Comparison of ENCODE assay signal across 16 cellular contexts in the genomic region with DNA sequence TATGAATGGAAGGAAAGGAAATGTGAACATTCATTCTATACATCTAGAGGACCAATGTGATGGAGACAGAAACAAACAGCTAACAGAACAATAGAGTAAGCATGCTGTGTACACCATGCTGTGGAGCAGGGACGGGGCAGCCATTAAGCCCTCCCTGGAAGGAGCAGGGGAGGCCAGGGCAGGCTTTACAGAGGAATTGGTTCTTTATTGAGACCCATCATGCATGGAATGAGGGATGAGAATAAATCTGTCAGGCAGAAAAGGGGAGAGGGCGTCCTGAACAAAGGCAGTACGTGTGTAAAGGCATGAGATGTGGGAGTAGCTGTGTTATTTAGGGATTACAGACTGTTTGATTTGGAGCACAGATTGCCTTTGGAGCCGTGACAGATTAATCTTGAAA. TPM values are rescaled to one million over a fixed set of nuclear protein-coding genes. Genes with fewer than 3 reads are reported as not detected.
DNase-seq lines count a peak whose midpoint lies in the region; ATAC-seq, FAIRE-seq and TF ChIP-seq lines count a peak whose summit lies in the region.
"Had no signal": no experiment of that assay in that cellular context is flagged by ENCODE, and none has a peak within 500 bp of the region (broad histone marks: within the 10 kb centered on the region; RNA-seq: fewer than 3 reads in every experiment).

No MANE protein-coding gene starts in this region.

- H3K14ac ChIP-seq in IMR-90 (replicated peaks; ENCODE audit: low read depth, low read length), result 0 out of 2 replicates have a peak overlapping the region, but pooled peaks have one; percentile 50

- no peak overlapping the region for H3K4ac ChIP-seq in IMR-90 (ENCODE audit: low read depth, low read length)

- H3K27me3 ChIP-seq in IMR-90 (ENCODE audit: control insufficient read depth, insufficient read depth, low read length) (no peaks in the 10 kb centered on the region), ectodermal cell (ENCODE audit: control insufficient read depth, insufficient read depth, low read length, poor library complexity, severe bottlenecking) (no peaks in the 10 kb centered on the region), thoracic aorta (replicated peaks; ENCODE audit: insufficient read depth) (no peaks in the 10 kb centered on the region), pancreas (no peaks in the 10 kb centered on the region)
- H3K27me3 ChIP-seq: BLaER1 treated with 17β-estradiol and CSF1 and Interleukin-3, amounts not matched to agents 10 nM and 100 nM had no signal

- H3K9me3 ChIP-seq in IMR-90 (ENCODE audit: control insufficient read depth, insufficient read depth, low read length), result no peaks in the 10 kb centered on the region
- H3K9me3 ChIP-seq in ectodermal cell (ENCODE audit: control insufficient read depth, low read length), result no peaks in the 10 kb centered on the region
- H3K9me3 ChIP-seq in thoracic aorta, result no peaks in the 10 kb centered on the region
- H3K9me3 ChIP-seq in pancreas, result no peaks in the 10 kb centered on the region

- no peak overlapping the region for H4K91ac ChIP-seq in IMR-90 (ENCODE audit: insufficient read depth, low read depth, low read length)

- H3K18ac ChIP-seq in IMR-90 (ENCODE audit: low read depth, low read length), result no peak overlapping the region; the same call in 1 of the 2 replicates

- no peak for DNase-seq in IMR-90
- DNase-seq in thoracic aorta (ENCODE audit: low spot score), result no peak
- DNase-seq in retina, result no peak
- no peak for DNase-seq in pancreas
- DNase-seq: DMS 273 treated with DMSO at 0.1 percent for 48 hours, Karpas-422, NCI-H1417, NCI-H1930, NCI-H2171 treated with DMSO at 0.1 percent for 48 hours, NCI-H510A treated with DMSO at 0.1 percent for 48 hours had no signal

- ATAC-seq in GM18505 (IDR thresholded peaks at IDR 0.05; ENCODE audit: unreplicated experiment), result no peak
- no peak for ATAC-seq in IMR-90 (ENCODE audit: low read depth)
- no peak for ATAC-seq in thoracic aorta (ENCODE audit: insufficient number of reproducible peaks, low FRiP score, low read depth)
- no peak for ATAC-seq in GM18520 (IDR thresholded peaks at IDR 0.05; ENCODE audit: unreplicated experiment)
- no peak for ATAC-seq in pancreas

- no peak overlapping the region for H2AFZ ChIP-seq in IMR-90 (replicated peaks; ENCODE audit: low read length, poor library complexity)

- peaks cover 22% of the 10 kb centered on the region for H3K4me1 ChIP-seq in IMR-90 (ENCODE audit: control insufficient read depth, insufficient read depth, low read length)
- peaks cover 13% of the 10 kb centered on the region for H3K4me1 ChIP-seq in ectodermal cell (ENCODE audit: control insufficient read depth, insufficient read depth, low read length)
- peaks cover 38 to 68% of the 10 kb centered on the region in 2 donors for H3K4me1 ChIP-seq in thoracic aorta (ENCODE audit: control insufficient read depth in 1 of 2, low read depth in 2 of 2)
- H3K4me1 ChIP-seq in pancreas, result peaks cover 0 to 4% (median 0%) of the 10 kb centered on the region in 3 donors

- H3K56ac ChIP-seq in IMR-90 (ENCODE audit: extremely low read depth, insufficient read depth, low read length), result no peak overlapping the region

- peaks cover 18% of the 10 kb centered on the region for H3K9me1 ChIP-seq in IMR-90 (ENCODE audit: insufficient read depth, low read length)

- no peak overlapping the region for H3K4me2 ChIP-seq in IMR-90 (ENCODE audit: low read depth, low read length)
- H3K4me2 ChIP-seq: BLaER1 treated with 17β-estradiol and CSF1 and Interleukin-3, amounts not matched to agents 10 nM and 100 nM had no signal

- CTCF ChIA-PET in IMR-90 (lab: Yijun Ruan, JAX), result no interaction called here

- H3K23ac ChIP-seq in IMR-90 (ENCODE audit: low read depth, low read length), result peak overlapping the region; percentile 51; the same call in 1 of the 2 replicates

- H3K27ac ChIP-seq in IMR-90 (ENCODE audit: insufficient read depth, low read length) (no peak overlapping the region), ectodermal cell (ENCODE audit: insufficient read depth, low read depth, low read length, poor library complexity, severe bottlenecking) (peak overlapping the region; percentile 8), thoracic aorta (peak overlapping the region; percentile 65 to 75), pancreas (no peak overlapping the region)
- H3K27ac ChIP-seq: BLaER1 treated with 17β-estradiol and CSF1 and Interleukin-3, amounts not matched to agents 10 nM and 100 nM; RWPE1 had no signal

- H4K5ac ChIP-seq in IMR-90 (ENCODE audit: low read depth, low read length), result peak overlapping the region; percentile 67; the same call in 1 of the 2 replicates

- WGBS in IMR-90 (ENCODE audit: extremely low coverage in 2 of 2, insufficient read length in 1 of 2), 2 experiments, result 73% methylated on average over 3 of the region's 4 CpGs; no CpG with 5 or more reads in 1 of the 2 experiments
- WGBS in ectodermal cell, 2 experiments, result 38 to 40% methylated on average over 4 of the region's 4 CpGs
- 61 to 62% methylated on average over 4 of the region's 4 CpGs for WGBS in pancreas, 2 donors

- POLR2A ChIA-PET in IMR-90 (lab: Charles Lee; ENCODE audit: unreplicated experiment), result interaction anchor here (0.6 kb wide), 1 partner anchor 34 kb away, joined by 11 read pairs; no protein-coding TSS in a partner anchor

- H2AK5ac ChIP-seq in IMR-90 (ENCODE audit: low read depth, low read length), result no peak overlapping the region

- H3K4me3 ChIP-seq in IMR-90 (ENCODE audit: insufficient read depth, low read depth, low read length) (no peak overlapping the region), ectodermal cell (ENCODE audit: insufficient read depth, low read depth, low read length) (no peak overlapping the region), thoracic aorta (peak overlapping the region; percentile 19), pancreas (no peak overlapping the region)
- H3K4me3 ChIP-seq: BLaER1 treated with 17β-estradiol and CSF1 and Interleukin-3, amounts not matched to agents 10 nM and 100 nM had no signal

- TF ChIP-seq CTCF in IMR-90 (conservative IDR thresholded peaks at IDR 0.05; ENCODE audit: low read depth, low read length) (no peak), thoracic aorta (IDR thresholded peaks at IDR 0.05) (no peak), pancreas (IDR thresholded peaks at IDR 0.05) (no peak)

- peaks cover 33% of the 10 kb centered on the region for H4K20me1 ChIP-seq in IMR-90 (ENCODE audit: insufficient read depth, low read length)

- H3K79me1 ChIP-seq in IMR-90 (ENCODE audit: low read depth in 1 of 2, low read length in 2 of 2), result peaks cover 39 to 83% of the 10 kb centered on the region in 2 experiments

- H2BK15ac ChIP-seq in IMR-90 (ENCODE audit: low read depth, low read length), result no peak overlapping the region

- peak; percentile 38 for TF ChIP-seq POLR2A in GM18505 (IDR thresholded peaks at IDR 0.05; ENCODE audit: borderline replicate concordance, extremely low read depth, insufficient read depth, insufficient read length)
- TF ChIP-seq POLR2A in IMR-90 (IDR thresholded peaks at IDR 0.05; ENCODE audit: low read depth, low read length), result no peak

- H2AK9ac ChIP-seq in IMR-90 (replicated peaks; ENCODE audit: low read depth, low read length, poor library complexity), result no peak overlapping the region

- H3K9ac ChIP-seq in IMR-90 (ENCODE audit: low read depth, low read length), result no peak overlapping the region
- H3K9ac ChIP-seq: BLaER1 treated with 17β-estradiol and CSF1 and Interleukin-3, amounts not matched to agents 10 nM and 100 nM had no signal

- H2BK5ac ChIP-seq in IMR-90 (ENCODE audit: low read depth, low read length, poor library complexity, severe bottlenecking), result peak overlapping the region; percentile 40

- H2BK20ac ChIP-seq in IMR-90 (ENCODE audit: low read depth, low read length), result no peak overlapping the region

- H3K36me3 ChIP-seq in IMR-90 (ENCODE audit: control insufficient read depth, insufficient read depth, low read length) (peaks cover 39% of the 10 kb centered on the region), ectodermal cell (ENCODE audit: control insufficient read depth, insufficient read depth, low read length) (no peaks in the 10 kb centered on the region), thoracic aorta (no peaks in the 10 kb centered on the region), pancreas (no peaks in the 10 kb centered on the region)

- H4K8ac ChIP-seq in IMR-90 (ENCODE audit: low read depth in 2 of 2, low read length in 2 of 2), result no peak overlapping the region

- dilution Hi-C loops in IMR-90 (cut with HindIII; ENCODE audit: low sequenced_read_pairs, unreplicated experiment), result no loop called here

- H2BK120ac ChIP-seq in IMR-90 (ENCODE audit: low read depth, low read length), result no peak overlapping the region

- in situ Hi-C loops in IMR-90 (cut with MboI; ENCODE audit: low sequenced_read_pairs), result no loop called here

- no TSS peak for BruUV-seq in IMR-90 (replicated peaks; lab: Mats Ljungman, UMichigan)

- FAIRE-seq in pancreas (lab: Jason Lieb, UNC), result no peak
- FAIRE-seq: GM18507 had no signal

- intact Hi-C loops in IMR-90 (cut with micrococcal nuclease) (no loop called here), pancreas (cut with DNase I) (no loop called here)

- TF ChIP-seq RAD21 in IMR-90 (IDR thresholded peaks at IDR 0.05; ENCODE audit: low read length), result no peak

TF ChIP-seq in IMR-90, 13 proteins besides CTCF, POLR2A, EP300 and RAD21 (continues in another document):
- TF ChIP-seq ELK1 (IDR thresholded peaks at IDR 0.05; ENCODE audit: borderline replicate concordance, low read depth, low read length) (no peak), RCOR1 (IDR thresholded peaks at IDR 0.05; ENCODE audit: insufficient replicate concordance, low read length) (no peak), RFX5 (IDR thresholded peaks at IDR 0.05; ENCODE audit: low read depth, low read length) (no peak), BHLHE40 (IDR thresholded peaks at IDR 0.05; ENCODE audit: low read depth, low read length) (no peak), SMC3 (IDR thresholded peaks at IDR 0.05; ENCODE audit: low read depth, low read length) (no peak)

RNA-seq across cellular contexts. Expression of gene STK17A, which starts 35.2 kb away (rescaled TPM):
- total RNA-seq in IMR-90 (2012; rRNA removed) (50.5 and 81.9 TPM in 2 replicates), thoracic aorta (10 to 100 TPM; 42.4 to 55.5 TPM), pancreas (10 to 100 TPM in 4 of 6 donors, 1 to 10 TPM in 2; 9.4 to 19.3 (median 11.7) TPM)
- polyA plus RNA-seq in IMR-90 (2012; rRNA removed) (30.6 and 40.5 TPM in 2 replicates), pancreas (10 to 100 TPM in 1 of 2 donors, 1 to 10 TPM in 1; 7.0 to 11.7 TPM)
- 8.4 and 11.5 TPM in 2 replicates for polyA plus RNA-seq in IMR-90 (2012; cell fraction: cytosol; rRNA removed)
- 9.1 and 33.6 TPM in 2 replicates for polyA plus RNA-seq in IMR-90 (2012; cell fraction: nucleus; rRNA removed; ENCODE audit: low replicate concordance)
- polyA plus RNA-seq in ectodermal cell (2013, experiment 1 of 4), result 8.2 TPM
- polyA plus RNA-seq in ectodermal cell (2013, experiment 2 of 4), result 7.2 TPM
- polyA plus RNA-seq in ectodermal cell (2013, experiment 3 of 4), result 5.5 TPM
- polyA plus RNA-seq in ectodermal cell (2013, experiment 4 of 4), result 6.7 TPM

Comparison
In these comparisons a context has a peak if more than half of its experiments do, and no peak if none do; other contexts are left out.
1. H3K27ac ChIP-seq: peak in ectodermal cell (single experiment) and thoracic aorta (2 of 2); none in IMR-90 (single experiment) and pancreas (0 of 4).